ENCODE assay signal across 9 cellular contexts in the genomic region with DNA sequence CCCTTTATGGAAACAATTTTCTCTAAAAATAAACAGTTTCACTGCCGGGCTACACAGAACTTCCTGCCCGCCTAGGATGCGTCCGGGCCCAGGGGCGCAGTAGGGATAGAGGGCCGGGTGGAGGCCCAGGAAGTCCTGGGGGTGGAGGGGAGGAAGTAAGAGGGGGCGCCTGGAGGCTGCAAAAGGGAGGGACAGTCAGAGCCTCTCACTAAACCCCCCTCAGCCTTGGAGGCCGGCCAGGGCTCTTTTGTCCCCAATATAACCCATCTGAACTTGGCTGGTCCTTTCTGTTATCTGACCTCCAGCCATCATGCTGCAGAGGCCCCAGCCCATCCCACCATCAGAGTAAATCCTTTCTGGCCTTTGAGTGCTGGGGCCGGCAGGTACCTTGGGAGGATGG. TPM values are rescaled to one million over a fixed set of nuclear protein-coding genes. Genes with fewer than 3 reads are reported as not detected.
DNase-seq lines count a peak whose midpoint lies in the region; ATAC-seq and TF ChIP-seq lines count a peak whose summit lies in the region.
"Had no signal": no experiment of that assay in that cellular context is flagged by ENCODE, and none has a peak within 500 bp of the region (broad histone marks: within the 10 kb centered on the region; RNA-seq: fewer than 3 reads in every experiment).

No MANE protein-coding gene starts in this region.

- TF ChIP-seq POLR2A in body of pancreas (IDR thresholded peaks at IDR 0.05) (no peak), transverse colon (IDR thresholded peaks at IDR 0.05) (no peak)

- H3K36me3 ChIP-seq in SK-N-SH (replicated peaks in 1 of 2; ENCODE audit: control insufficient read depth in 1 of 2, insufficient read depth in 2 of 2, low read length in 1 of 2) (peaks cover 21 to 29% of the 10 kb centered on the region in 2 experiments), body of pancreas (replicated peaks in 1 of 2; ENCODE audit: insufficient read depth in 1 of 2, low read depth in 2 of 2) (peaks cover 0 to 13% of the 10 kb centered on the region in 2 donors), lower lobe of right lung (peaks cover 59% of the 10 kb centered on the region), transverse colon (peaks cover 0 to 6% (median 0%) of the 10 kb centered on the region in 4 donors)

- no peak for TF ChIP-seq RAD21 in SK-N-SH (IDR thresholded peaks at IDR 0.05; ENCODE audit: low read length)

- peak overlapping the region; percentile 95 for H3K4me2 ChIP-seq in SK-N-SH

- H3K4me1 ChIP-seq in SK-N-SH (ENCODE audit: control insufficient read depth in 1 of 2, insufficient read depth in 2 of 2, low read depth in 1 of 2, low read length in 1 of 2) (peaks cover 8 to 18% of the 10 kb centered on the region in 2 experiments; a peak in 1 of 4 replicates), body of pancreas (peaks cover 60% of the 10 kb centered on the region), lower lobe of right lung (peaks cover 71% of the 10 kb centered on the region), transverse colon (peaks cover 4 to 62% (median 34%) of the 10 kb centered on the region in 4 donors)

- H3K27me3 ChIP-seq in SK-N-SH (ENCODE audit: insufficient read depth) (no peaks in the 10 kb centered on the region), body of pancreas (no peaks in the 10 kb centered on the region), lower lobe of right lung (ENCODE audit: low read depth) (no peaks in the 10 kb centered on the region), transverse colon (no peaks in the 10 kb centered on the region)

- peak overlapping the region; percentile 2 to 24; a peak in 1 of 4 replicates for H3K4me3 ChIP-seq in SK-N-SH (ENCODE audit: low read depth in 2 of 2, low read length in 1 of 2)
- no peak overlapping the region for H3K4me3 ChIP-seq in body of pancreas
- peak overlapping the region; percentile 68 for H3K4me3 ChIP-seq in lower lobe of right lung
- H3K4me3 ChIP-seq in transverse colon, result peak overlapping the region; percentile 11 to 82 (median 57)

- H2AFZ ChIP-seq in SK-N-SH (ENCODE audit: low read depth), result no peak overlapping the region

- POLR2A ChIA-PET in SK-N-SH (lab: Yijun Ruan, JAX), result no interaction called here

- WGBS in SK-N-SH (ENCODE audit: low lambda C conversion rate), result 64% methylated on average over 7 of the region's 9 CpGs
- 45 to 65% methylated on average over 9 of the region's 9 CpGs for WGBS in body of pancreas, 2 donors
- 38% methylated on average over 9 of the region's 9 CpGs; no CpG with 5 or more reads in 1 of the 2 donors for WGBS in transverse colon (ENCODE audit: low coverage in 1 of 2), 2 donors

- H4K20me1 ChIP-seq in SK-N-SH (ENCODE audit: insufficient read depth), result peaks cover 33% of the 10 kb centered on the region

- intact Hi-C loops in body of pancreas (cut with DNase I), result no loop called here
- intact Hi-C loops in lower lobe of right lung (cut with DNase I), result no loop called here
- intact Hi-C loops in transverse colon (cut with DNase I; ENCODE audit: low total_unique reads), result no loop called here

- H3K79me2 ChIP-seq in SK-N-SH (ENCODE audit: insufficient read depth), result peaks cover 62% of the 10 kb centered on the region

- H3K9ac ChIP-seq in SK-N-SH, result peak overlapping the region; percentile 15; the same call in 1 of the 2 replicates

- TF ChIP-seq EP300 in SK-N-SH (IDR thresholded peaks at IDR 0.05; ENCODE audit: borderline replicate concordance in 1 of 2, low read depth in 1 of 2, low read length in 1 of 2) (no peak), transverse colon (IDR thresholded peaks at IDR 0.05; ENCODE audit: low read depth) (no peak)

- in situ Hi-C loops in transverse colon (cut with MboI; ENCODE audit: low pct_ligation_motif_present in 1 of 4, low pct_unique_long_range_greater_than_20kb in 1 of 4, low sequenced_read_pairs in 3 of 4), result no loop called here

- no peak for ATAC-seq in SK-N-SH treated with all-trans-retinoic acid at 6 μM for 48 hours
- ATAC-seq in body of pancreas, result no peak
- no peak for ATAC-seq in lower lobe of right lung

- H3F3A ChIP-seq in SK-N-SH (replicated peaks; ENCODE audit: insufficient read depth), result peaks cover 11% of the 10 kb centered on the region

- DNase-seq in SK-N-SH (no peak), body of pancreas (no peak), lower lobe of right lung (no peak), transverse colon (no peak), C1 segment of cervical spinal cord (lab: John Stamatoyannopoulos, UW) (no peak), medulla oblongata (ENCODE audit: extremely low spot score) (no peak)
- DNase-seq in activated CD4-positive, alpha-beta T cell treated with anti-CD3 and anti-CD28 coated beads for 48 hours, result no peak

- CTCF ChIA-PET in SK-N-SH (lab: Yijun Ruan, JAX), result interaction anchor here (0.6 to 1.4 kb wide), 4 partner anchors 9 to 112 kb away, joined by 3 to 4 read pairs (median 3); no protein-coding TSS in a partner anchor

- no peaks in the 10 kb centered on the region for H3K9me2 ChIP-seq in SK-N-SH

- TF ChIP-seq CTCF in SK-N-SH (IDR thresholded peaks at IDR 0.05), result no peak
- no peak for TF ChIP-seq CTCF in body of pancreas (IDR thresholded peaks at IDR 0.05)
- TF ChIP-seq CTCF in lower lobe of right lung (IDR thresholded peaks at IDR 0.05), result no peak
- TF ChIP-seq CTCF in transverse colon (IDR thresholded peaks at IDR 0.05), result no peak

- H3K27ac ChIP-seq in SK-N-SH (ENCODE audit: low read depth in 2 of 2, low read length in 1 of 2) (peak overlapping the region in 1 of 2 experiments; percentile 50; a peak in 2 of 4 replicates), body of pancreas (peak overlapping the region in 3 of 4 donors; percentile 13 to 24 (median 17)), lower lobe of right lung (peak overlapping the region; percentile 49), transverse colon (peak overlapping the region; percentile 90 to 96 (median 94))

- H3K9me3 ChIP-seq in SK-N-SH (no peaks in the 10 kb centered on the region), body of pancreas (no peaks in the 10 kb centered on the region), lower lobe of right lung (no peaks in the 10 kb centered on the region), transverse colon (no peaks in the 10 kb centered on the region)

TF ChIP-seq in SK-N-SH, 30 proteins besides CTCF, POLR2A, EP300 and RAD21 (continues in another document):
- no peak for TF ChIP-seq USF1 (IDR thresholded peaks at IDR 0.05; ENCODE audit: borderline replicate concordance, low read depth)
- no peak for TF ChIP-seq JUND (IDR thresholded peaks at IDR 0.05)
- no peak for TF ChIP-seq FOXM1 (IDR thresholded peaks at IDR 0.05; ENCODE audit: low read depth)
- TF ChIP-seq GABPA (IDR thresholded peaks at IDR 0.05; ENCODE audit: low read depth), result no peak
- TF ChIP-seq FOSL2 (IDR thresholded peaks at IDR 0.05; ENCODE audit: borderline replicate concordance, low read depth), result no peak
- TF ChIP-seq NFIC (IDR thresholded peaks at IDR 0.05; ENCODE audit: borderline replicate concordance), result no peak
- no peak for TF ChIP-seq CHD2 (IDR thresholded peaks at IDR 0.05; ENCODE audit: low read length, partially characterized antibody)
- TF ChIP-seq GATA2 (CRISPR knock-in tag; IDR thresholded peaks at IDR 0.05), result no peak

TF ChIP-seq in SK-N-SH treated with all-trans-retinoic acid at 6 μM for 48 hours, 23 proteins besides CTCF, POLR2A, EP300 and RAD21 (continues in another document):
- TF ChIP-seq GLIS3 (CRISPR knock-in tag; IDR thresholded peaks at IDR 0.05), result no peak
- no peak for TF ChIP-seq ZFP30 (CRISPR knock-in tag; IDR thresholded peaks at IDR 0.05)
- TF ChIP-seq ZNF70 (CRISPR knock-in tag; IDR thresholded peaks at IDR 0.05), result no peak
- TF ChIP-seq, protein P1, sequence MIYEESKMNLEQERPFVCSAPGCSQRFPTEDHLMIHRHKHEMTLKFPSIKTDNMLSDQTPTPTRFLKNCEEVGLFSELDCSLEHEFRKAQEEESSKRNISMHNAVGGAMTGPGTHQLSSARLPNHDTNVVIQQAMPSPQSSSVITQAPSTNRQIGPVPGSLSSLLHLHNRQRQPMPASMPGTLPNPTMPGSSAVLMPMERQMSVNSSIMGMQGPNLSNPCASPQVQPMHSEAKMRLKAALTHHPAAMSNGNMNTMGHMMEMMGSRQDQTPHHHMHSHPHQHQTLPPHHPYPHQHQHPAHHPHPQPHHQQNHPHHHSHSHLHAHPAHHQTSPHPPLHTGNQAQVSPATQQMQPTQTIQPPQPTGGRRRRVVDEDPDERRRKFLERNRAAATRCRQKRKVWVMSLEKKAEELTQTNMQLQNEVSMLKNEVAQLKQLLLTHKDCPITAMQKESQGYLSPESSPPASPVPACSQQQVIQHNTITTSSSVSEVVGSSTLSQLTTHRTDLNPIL (CRISPR knock-in tag; IDR thresholded peaks at IDR 0.05; ENCODE audit: low read depth), result no peak
- no peak for TF ChIP-seq CSRNP3 (CRISPR knock-in tag; IDR thresholded peaks at IDR 0.05)
- TF ChIP-seq SNAI2 (CRISPR knock-in tag; IDR thresholded peaks at IDR 0.05), result no peak

RNA-seq across cellular contexts. Expression of gene KANK2, which starts 2.2 kb away (rescaled TPM):
- polyA plus RNA-seq in SK-N-SH (2012; rRNA removed), result 63.9 and 92.4 TPM in 2 replicates
- polyA plus RNA-seq in SK-N-SH (2012; cell fraction: cytosol; rRNA removed), result 53.5 and 70.6 TPM in 2 replicates
- 95.9 and 113 TPM in 2 replicates for polyA plus RNA-seq in SK-N-SH (2012; cell fraction: nucleus; rRNA removed)
- total RNA-seq in body of pancreas (100 to 1,000 TPM; 133 to 165 TPM), lower lobe of right lung (191 TPM), transverse colon (100 to 1,000 TPM; 145 to 339 (median 243) TPM)

RNA-seq across cellular contexts. Expression of gene SPC24, which starts 39.6 kb away (rescaled TPM):
- 12.7 and 18.9 TPM in 2 replicates for polyA plus RNA-seq in SK-N-SH (2012; rRNA removed)
- polyA plus RNA-seq in SK-N-SH (2012; cell fraction: cytosol; rRNA removed), result 8.5 and 13.1 TPM in 2 replicates
- polyA plus RNA-seq in SK-N-SH (2012; cell fraction: nucleus; rRNA removed), result 25.0 and 27.1 TPM in 2 replicates
- total RNA-seq in body of pancreas, result 1 to 10 TPM; 1.8 to 6.9 TPM
- 1.8 TPM for total RNA-seq in lower lobe of right lung
- 10 to 100 TPM in 1 of 4 donors, 1 to 10 TPM in 1, not detected in 2; 2.6 to 47.4 TPM for total RNA-seq in transverse colon

RNA-seq across cellular contexts. Expression of gene ANGPTL8, which starts 44.2 kb away (rescaled TPM):
- 0.21 TPM in 1 of 2 replicates, not detected in the other for polyA plus RNA-seq in SK-N-SH (2012; rRNA removed)
- polyA plus RNA-seq in SK-N-SH (2012; cell fraction: cytosol; rRNA removed), result 0.08 and 0.25 TPM in 2 replicates
- polyA plus RNA-seq in SK-N-SH (2012; cell fraction: nucleus; rRNA removed), result 0.41 and 0.66 TPM in 2 replicates
- total RNA-seq in body of pancreas, result not detected
- total RNA-seq in lower lobe of right lung, result not detected
- not detected for total RNA-seq in transverse colon
- total RNA-seq: pulmonary artery endothelial cell had no signal

Comparison
In these comparisons a context has a peak if more than half of its experiments do, and no peak if none do; other contexts are left out.
1. H3K4me3 ChIP-seq: peak in SK-N-SH (2 of 2), lower lobe of right lung (single experiment) and transverse colon (4 of 4); none in body of pancreas (0 of 2).